In genomic region chr15:45618813-45619212, GRCh38 we compare ENCODE assay signal across 15 cellular contexts. TPM values are rescaled to one million over a fixed set of nuclear protein-coding genes. Genes with fewer than 3 reads are reported as not detected.
A peak's percentile ranks its signal among the peaks of the same experiment; 100 is the strongest.
DNase-seq lines count a peak whose midpoint lies in the region; ATAC-seq and TF ChIP-seq lines count a peak whose summit lies in the region.
"Had no signal": no experiment of that assay in that cellular context is flagged by ENCODE, and none has a peak within 500 bp of the region (broad histone marks: within the 10 kb centered on the region; RNA-seq: fewer than 3 reads in every experiment).

No MANE protein-coding gene starts in this region.

- H3K79me2 ChIP-seq in OCI-LY1 (ENCODE audit: insufficient read depth, low read length) = no peaks in the 10 kb centered on the region

- H3K36me3 ChIP-seq in OCI-LY1 (ENCODE audit: insufficient read depth, low read length) = no peaks in the 10 kb centered on the region

- peaks cover 3% of the 10 kb centered on the region for H3K4me1 Mint-ChIP-seq in memory B cell

- H4K20me1 ChIP-seq in OCI-LY1 (ENCODE audit: insufficient read depth, low read length) = no peaks in the 10 kb centered on the region

- no peak overlapping the region for H3K27ac Mint-ChIP-seq in memory B cell

- no peak overlapping the region for H3K4me3 ChIP-seq in OCI-LY1 (ENCODE audit: low read depth, low read length, poor library complexity, severe bottlenecking)

- no peaks in the 10 kb centered on the region for H3K9me2 ChIP-seq in OCI-LY1 (ENCODE audit: low read depth, low read length)

- peak; percentile 37; the same call in 1 of the 2 replicates for TF ChIP-seq CTCF in OCI-LY1 (IDR thresholded peaks at IDR 0.05; ENCODE audit: low read length)

- ATAC-seq in memory B cell (ENCODE audit: low read depth) = peak; percentile 53
- ATAC-seq: sciatic nerve had no signal

- DNase-seq in NCI-H526 (lab: John Stamatoyannopoulos, UW) (peak; percentile 12 to 45), NCI-H526 treated with DMSO at 0.1 percent for 48 hours (lab: John Stamatoyannopoulos, UW) (no peak), HEK293T (ENCODE audit: extremely low spot score) (no peak), memory B cell (ENCODE audit: low spot score in 2 of 2) (no peak), mucosa of gallbladder (ENCODE audit: low spot score) (no peak), caudate nucleus (lab: John Stamatoyannopoulos, UW) (no peak), cortex of kidney (lab: John Stamatoyannopoulos, UW) (no peak)
- DNase-seq: activated CD4-positive, CD25-positive, alpha-beta regulatory T cell treated with anti-CD3 and anti-CD28 coated beads, Interleukin-2, amount 50 U/mL, for 72 hours; amygdala; effector CD8-positive, alpha-beta T cell; GDM1; hypothalamus; midbrain had no signal

- no peaks in the 10 kb centered on the region for H3K4me1 ChIP-seq in OCI-LY1 (ENCODE audit: insufficient read depth, low read length, severe bottlenecking)

- H3K4me3 Mint-ChIP-seq in memory B cell = no peak overlapping the region

- H3K27me3 Mint-ChIP-seq in memory B cell = peaks cover 2% of the 10 kb centered on the region

- no peaks in the 10 kb centered on the region for H3K27me3 ChIP-seq in OCI-LY1 (ENCODE audit: insufficient read depth, low read length)

- H3K9ac ChIP-seq in OCI-LY1 (ENCODE audit: low read length) = no peak overlapping the region

- H3K36me3 Mint-ChIP-seq in memory B cell = no peaks in the 10 kb centered on the region

- H3K4me2 ChIP-seq in OCI-LY1 (ENCODE audit: low read length) = no peak overlapping the region

- CTCF ChIA-PET in HEK293T (lab: Yijun Ruan, JAX) = no interaction called here

- POLR2A ChIA-PET in HEK293T (lab: Yijun Ruan, JAX) = no interaction called here

- H3K9me3 Mint-ChIP-seq in memory B cell = no peaks in the 10 kb centered on the region

- H2AFZ ChIP-seq in OCI-LY1 (ENCODE audit: low read length) = no peak overlapping the region

- H3F3A ChIP-seq in OCI-LY1 (ENCODE audit: insufficient read depth, low read length) = no peaks in the 10 kb centered on the region

- H3K27ac ChIP-seq in OCI-LY1 (ENCODE audit: low read depth, low read length, poor library complexity, severe bottlenecking) = no peak overlapping the region
- H3K27ac ChIP-seq in caudate nucleus (ENCODE audit: low read depth, low read length) = no peak overlapping the region

- no peaks in the 10 kb centered on the region for H3K9me3 ChIP-seq in OCI-LY1 (ENCODE audit: low read length)

TF ChIP-seq in HEK293T, 16 proteins besides CTCF, POLR2A, EP300 and RAD21:
- no peak for TF ChIP-seq CTBP1 (IDR thresholded peaks at IDR 0.05; ENCODE audit: borderline replicate concordance)
- TF ChIP-seq, protein P1, sequence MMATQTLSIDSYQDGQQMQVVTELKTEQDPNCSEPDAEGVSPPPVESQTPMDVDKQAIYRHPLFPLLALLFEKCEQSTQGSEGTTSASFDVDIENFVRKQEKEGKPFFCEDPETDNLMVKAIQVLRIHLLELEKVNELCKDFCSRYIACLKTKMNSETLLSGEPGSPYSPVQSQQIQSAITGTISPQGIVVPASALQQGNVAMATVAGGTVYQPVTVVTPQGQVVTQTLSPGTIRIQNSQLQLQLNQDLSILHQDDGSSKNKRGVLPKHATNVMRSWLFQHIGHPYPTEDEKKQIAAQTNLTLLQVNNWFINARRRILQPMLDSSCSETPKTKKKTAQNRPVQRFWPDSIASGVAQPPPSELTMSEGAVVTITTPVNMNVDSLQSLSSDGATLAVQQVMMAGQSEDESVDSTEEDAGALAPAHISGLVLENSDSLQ (IDR thresholded peaks at IDR 0.05) = peak; percentile 32; the same call in 1 of the 2 replicates
- TF ChIP-seq FOXM1 (IDR thresholded peaks at IDR 0.05; ENCODE audit: borderline replicate concordance) = no peak
TF ChIP-seq in HEK293T: peak in this region for 1.

RNA-seq across cellular contexts. Expression of gene SQOR, which starts 16.0 kb away (rescaled TPM):
- total RNA-seq in mucosa of gallbladder = 29.4 TPM

RNA-seq across cellular contexts. Expression of gene BLOC1S6, which starts 31.6 kb away (rescaled TPM):
- 30.9 TPM for total RNA-seq in mucosa of gallbladder

Comparison
In these comparisons a context has a peak if more than half of its experiments do, and no peak if none do; other contexts are left out.
1. DNase-seq: peak in NCI-H526 (2 of 2); none in NCI-H526 treated with DMSO at 0.1 percent for 48 hours (single experiment), HEK293T (single experiment), memory B cell (0 of 2), mucosa of gallbladder (single experiment), caudate nucleus (0 of 61) and cortex of kidney (single experiment).